11 cellular contexts compared by ENCODE assay signal in the genomic region with DNA sequence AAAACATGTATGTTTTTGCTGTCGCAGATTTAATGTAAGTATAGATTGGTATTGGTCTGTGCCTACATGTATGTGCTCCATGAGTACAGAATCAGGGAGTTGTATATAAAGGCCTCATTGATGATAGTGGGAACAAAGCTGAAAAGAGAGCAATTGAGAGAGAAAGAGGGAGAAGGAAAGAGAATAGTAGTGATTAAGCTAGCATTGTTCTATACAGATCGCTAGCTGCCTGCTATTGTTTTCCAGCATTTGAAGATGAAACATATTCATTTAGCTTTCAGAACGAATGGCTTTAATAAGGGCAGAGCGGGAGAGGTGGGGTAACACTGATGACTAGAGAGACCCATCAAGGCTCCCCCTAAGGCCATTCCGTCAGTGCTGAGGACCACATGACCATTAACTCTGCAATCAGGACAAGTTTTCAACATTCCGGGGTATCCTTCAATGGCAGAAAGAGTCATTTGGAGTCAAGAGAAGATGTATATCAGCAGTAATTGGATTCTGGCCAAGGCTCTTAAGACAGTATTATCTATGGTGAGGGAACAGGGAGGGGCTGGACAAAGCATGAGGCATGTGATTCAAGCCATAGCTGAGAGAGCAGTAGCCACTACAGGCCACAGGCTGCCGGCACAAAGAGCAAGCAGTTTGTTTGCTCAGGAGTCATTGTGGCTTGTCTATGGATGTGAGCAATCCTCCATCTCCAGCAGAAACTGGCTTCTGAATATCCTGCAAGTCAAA.
A peak's percentile ranks its signal among the peaks of the same experiment; 100 is the strongest.
DNase-seq lines count a peak whose midpoint lies in the region; ATAC-seq, FAIRE-seq and TF ChIP-seq lines count a peak whose summit lies in the region.
"Had no signal": no experiment of that assay in that cellular context is flagged by ENCODE, and none has a peak within 500 bp of the region (broad histone marks: within the 10 kb centered on the region; RNA-seq: fewer than 3 reads in every experiment).

No MANE protein-coding gene starts in this region.

- no peaks in the 10 kb centered on the region for H3K79me2 ChIP-seq in astrocyte (ENCODE audit: insufficient read depth, low read length)

- H3K4me1 ChIP-seq in Caco-2 (peaks cover 9% of the 10 kb centered on the region; the same call in 1 of the 2 replicates), astrocyte (ENCODE audit: insufficient read depth, low read length) (peaks cover 13% of the 10 kb centered on the region)
- H3K4me1 ChIP-seq in CD8-positive, alpha-beta T cell (ENCODE audit: insufficient read depth, low read length), result no peaks in the 10 kb centered on the region

- no peak overlapping the region for H2AFZ ChIP-seq in astrocyte (ENCODE audit: low read depth, low read length)

- H3K4me3 Mint-ChIP-seq in Caco-2 (ENCODE audit: unreplicated experiment) (no peak overlapping the region), astrocyte (ENCODE audit: unreplicated experiment) (no peak overlapping the region), natural killer cell (no peak overlapping the region)
- H3K4me3 Mint-ChIP-seq in activated T-helper 1 cell treated with anti-CD3 and anti-CD28 coated beads, Interleukin-12 subunit alpha, Interleukin-12 subunit beta, Interleukin-2, Interleukin-4 antibody, amounts not matched to agents 30 ng/mL and 10 ng/mL and 1 ng/mL, durations not matched to agents 14 hours and 24 hours and 36 hours, result no peak overlapping the region
- no peak overlapping the region for H3K4me3 Mint-ChIP-seq in CD8-positive, alpha-beta T cell

- no peaks in the 10 kb centered on the region for H3K9me3 Mint-ChIP-seq in Caco-2 (ENCODE audit: unreplicated experiment)
- H3K9me3 Mint-ChIP-seq in astrocyte (ENCODE audit: unreplicated experiment), result no peaks in the 10 kb centered on the region
- H3K9me3 Mint-ChIP-seq in activated T-helper 1 cell treated with anti-CD3 and anti-CD28 coated beads, Interleukin-12 subunit alpha, Interleukin-12 subunit beta, Interleukin-2, Interleukin-4 antibody, amounts not matched to agents 30 ng/mL and 10 ng/mL and 1 ng/mL, durations not matched to agents 14 hours and 24 hours and 36 hours, result no peaks in the 10 kb centered on the region
- no peaks in the 10 kb centered on the region for H3K9me3 Mint-ChIP-seq in CD8-positive, alpha-beta T cell
- H3K9me3 Mint-ChIP-seq in natural killer cell, result no peaks in the 10 kb centered on the region

- DNase-seq in Caco-2 (peak; percentile 20 to 44), NCI-H2029 (lab: John Stamatoyannopoulos, UW) (peak; percentile 50), astrocyte (ENCODE audit: low read depth) (peak; percentile 63), medulla oblongata (ENCODE audit: extremely low spot score) (peak; percentile 80), natural killer cell (no peak)
- DNase-seq in activated T-helper 1 cell treated with anti-CD3 and anti-CD28 coated beads, Interleukin-12 subunit alpha, Interleukin-12 subunit beta, Interleukin-2, Interleukin-4 antibody, amounts not matched to agents 30 ng/mL and 10 ng/mL and 1 ng/mL, durations not matched to agents 14 hours and 24 hours and 36 hours (ENCODE audit: low spot score), result no peak
- DNase-seq in CD8-positive, alpha-beta T cell, result no peak
- DNase-seq: activated CD4-positive, alpha-beta T cell treated with anti-CD3 and anti-CD28 coated beads, Interleukin-2, amount 50 U/mL, for 1 hour had no signal

- peaks cover 32% of the 10 kb centered on the region for H3K4me1 Mint-ChIP-seq in Caco-2 (ENCODE audit: low read depth, unreplicated experiment)
- peaks cover 25% of the 10 kb centered on the region for H3K4me1 Mint-ChIP-seq in astrocyte (ENCODE audit: low read depth, unreplicated experiment)
- H3K4me1 Mint-ChIP-seq in activated T-helper 1 cell treated with anti-CD3 and anti-CD28 coated beads, Interleukin-12 subunit alpha, Interleukin-12 subunit beta, Interleukin-2, Interleukin-4 antibody, amounts not matched to agents 30 ng/mL and 10 ng/mL and 1 ng/mL, durations not matched to agents 14 hours and 24 hours and 36 hours (ENCODE audit: low read depth), result no peaks in the 10 kb centered on the region
- H3K4me1 Mint-ChIP-seq in CD8-positive, alpha-beta T cell (ENCODE audit: low read depth), result no peaks in the 10 kb centered on the region
- no peaks in the 10 kb centered on the region for H3K4me1 Mint-ChIP-seq in natural killer cell

- CTCF ChIA-PET in Caco-2 (lab: Charles Lee), result no interaction called here
- CTCF ChIA-PET in CD8-positive, alpha-beta T cell (lab: Charles Lee), result no interaction called here

- POLR2A ChIA-PET in Caco-2 (lab: Charles Lee), result no interaction called here
- POLR2A ChIA-PET in CD8-positive, alpha-beta T cell (lab: Charles Lee), result no interaction called here

- no peak for TF ChIP-seq CTCF in Caco-2 (IDR thresholded peaks at IDR 0.05; ENCODE audit: insufficient read depth in 1 of 2, low read depth in 1 of 2, low read length in 1 of 2, severe bottlenecking in 1 of 2, unreplicated experiment in 1 of 2)
- TF ChIP-seq CTCF in astrocyte (IDR thresholded peaks at IDR 0.05; ENCODE audit: insufficient read depth, low read depth, low read length), result no peak
- no peak for TF ChIP-seq CTCF in CD8-positive, alpha-beta T cell (IDR thresholded peaks at IDR 0.05)
- TF ChIP-seq CTCF in natural killer cell (IDR thresholded peaks at IDR 0.05), result no peak

- H3K9me3 ChIP-seq in Caco-2 (no peaks in the 10 kb centered on the region), astrocyte (ENCODE audit: insufficient read depth, low read depth, low read length) (no peaks in the 10 kb centered on the region)
- H3K9me3 ChIP-seq in CD8-positive, alpha-beta T cell (ENCODE audit: low read length), result no peaks in the 10 kb centered on the region

- no TSS peak for BruUV-seq in Caco-2 (replicated peaks; lab: Mats Ljungman, UMichigan)

- H4K20me1 ChIP-seq in astrocyte (ENCODE audit: insufficient read depth, low read length), result no peaks in the 10 kb centered on the region

- H3K36me3 ChIP-seq in Caco-2 (ENCODE audit: control insufficient read depth, insufficient read depth, low read length) (no peaks in the 10 kb centered on the region), astrocyte (ENCODE audit: insufficient read depth, low read length) (no peaks in the 10 kb centered on the region)
- no peaks in the 10 kb centered on the region for H3K36me3 ChIP-seq in CD8-positive, alpha-beta T cell (ENCODE audit: insufficient read depth, low read length)

- H3K4me3 ChIP-seq in Caco-2 (ENCODE audit: low read depth, low read length), result no peak overlapping the region
- H3K4me3 ChIP-seq in astrocyte (ENCODE audit: insufficient read depth, low read depth, low read length), result no peak overlapping the region
- H3K4me3 ChIP-seq in CD8-positive, alpha-beta T cell (ENCODE audit: low read depth, low read length), result no peak overlapping the region

- H3K27me3 ChIP-seq in Caco-2 (replicated peaks; ENCODE audit: control insufficient read depth, insufficient read depth, low read length) (no peaks in the 10 kb centered on the region), astrocyte (ENCODE audit: insufficient read depth, low read length) (no peaks in the 10 kb centered on the region)
- no peaks in the 10 kb centered on the region for H3K27me3 ChIP-seq in CD8-positive, alpha-beta T cell (ENCODE audit: insufficient read depth, low read length)

- intact Hi-C loops in Caco-2 (cut with micrococcal nuclease; ENCODE audit: unreplicated experiment) (no loop called here), natural killer cell (cut with micrococcal nuclease) (no loop called here)
- intact Hi-C loops in activated T-helper 1 cell treated with anti-CD3 and anti-CD28 coated beads, Interleukin-12 subunit alpha, Interleukin-12 subunit beta, Interleukin-2, Interleukin-4 antibody, amounts not matched to agents 30 ng/mL and 10 ng/mL and 1 ng/mL, durations not matched to agents 14 hours and 24 hours and 36 hours (cut with micrococcal nuclease), result no loop called here
- intact Hi-C loops in CD8-positive, alpha-beta T cell (cut with DNase I, micrococcal nuclease), result no loop called here

- FAIRE-seq in astrocyte (lab: Jason Lieb, UNC), result no peak
- FAIRE-seq: H54 had no signal

- no peak overlapping the region for H3K27ac ChIP-seq in astrocyte (ENCODE audit: low read depth, low read length)
- H3K27ac ChIP-seq in CD8-positive, alpha-beta T cell (ENCODE audit: low read depth, low read length), result no peak overlapping the region
- H3K27ac ChIP-seq: C4-2B had no signal

- H3K36me3 Mint-ChIP-seq in Caco-2 (ENCODE audit: insufficient read depth, unreplicated experiment), result peaks cover 7% of the 10 kb centered on the region
- no peaks in the 10 kb centered on the region for H3K36me3 Mint-ChIP-seq in astrocyte (ENCODE audit: low read depth, unreplicated experiment)
- H3K36me3 Mint-ChIP-seq in activated T-helper 1 cell treated with anti-CD3 and anti-CD28 coated beads, Interleukin-12 subunit alpha, Interleukin-12 subunit beta, Interleukin-2, Interleukin-4 antibody, amounts not matched to agents 30 ng/mL and 10 ng/mL and 1 ng/mL, durations not matched to agents 14 hours and 24 hours and 36 hours (ENCODE audit: low read depth), result no peaks in the 10 kb centered on the region
- no peaks in the 10 kb centered on the region for H3K36me3 Mint-ChIP-seq in CD8-positive, alpha-beta T cell
- no peaks in the 10 kb centered on the region for H3K36me3 Mint-ChIP-seq in natural killer cell

- H3K4me2 ChIP-seq in astrocyte (ENCODE audit: low read length), result no peak overlapping the region

- no peak for ATAC-seq in CD8-positive, alpha-beta T cell
- ATAC-seq in natural killer cell (no peak), HG03196 (IDR thresholded peaks at IDR 0.05; ENCODE audit: unreplicated experiment) (no peak)

- H3K9ac ChIP-seq in astrocyte (ENCODE audit: low read length), result no peak overlapping the region

- H3K27me3 Mint-ChIP-seq in Caco-2 (ENCODE audit: insufficient read depth, unreplicated experiment), result no peaks in the 10 kb centered on the region
- H3K27me3 Mint-ChIP-seq in astrocyte (ENCODE audit: low read depth, unreplicated experiment), result no peaks in the 10 kb centered on the region
- H3K27me3 Mint-ChIP-seq in activated T-helper 1 cell treated with anti-CD3 and anti-CD28 coated beads, Interleukin-12 subunit alpha, Interleukin-12 subunit beta, Interleukin-2, Interleukin-4 antibody, amounts not matched to agents 30 ng/mL and 10 ng/mL and 1 ng/mL, durations not matched to agents 14 hours and 24 hours and 36 hours (ENCODE audit: insufficient read depth), result no peaks in the 10 kb centered on the region
- H3K27me3 Mint-ChIP-seq in CD8-positive, alpha-beta T cell (ENCODE audit: low read depth), result no peaks in the 10 kb centered on the region
- H3K27me3 Mint-ChIP-seq in natural killer cell (ENCODE audit: low read depth in 2 of 2), result peaks cover 14 to 17% of the 10 kb centered on the region in 2 donors

- H3K27ac Mint-ChIP-seq in Caco-2 (ENCODE audit: unreplicated experiment) (no peak overlapping the region), astrocyte (ENCODE audit: unreplicated experiment) (peak overlapping the region; percentile 22), natural killer cell (no peak overlapping the region)
- H3K27ac Mint-ChIP-seq in activated T-helper 1 cell treated with anti-CD3 and anti-CD28 coated beads, Interleukin-12 subunit alpha, Interleukin-12 subunit beta, Interleukin-2, Interleukin-4 antibody, amounts not matched to agents 30 ng/mL and 10 ng/mL and 1 ng/mL, durations not matched to agents 14 hours and 24 hours and 36 hours, result no peak overlapping the region
- H3K27ac Mint-ChIP-seq in CD8-positive, alpha-beta T cell, result no peak overlapping the region

Comparison
In these comparisons a context has a peak if more than half of its experiments do, and no peak if none do; other contexts are left out.
1. DNase-seq: peak in Caco-2 (2 of 2), NCI-H2029 (single experiment), astrocyte (single experiment) and medulla oblongata (single experiment); none in activated T-helper 1 cell treated with anti-CD3 and anti-CD28 coated beads, Interleukin-12 subunit alpha, Interleukin-12 subunit beta, Interleukin-2, Interleukin-4 antibody, amounts not matched to agents 30 ng/mL and 10 ng/mL and 1 ng/mL, durations not matched to agents 14 hours and 24 hours and 36 hours (single experiment), CD8-positive, alpha-beta T cell (0 of 7) and natural killer cell (single experiment).